12 cellular contexts compared by ENCODE assay signal in genomic region chr19:48656840-48657474, GRCh38. TPM values are rescaled to one million over a fixed set of nuclear protein-coding genes. Genes with fewer than 3 reads are reported as not detected.
DNase-seq lines count a peak whose midpoint lies in the region; ATAC-seq and TF ChIP-seq lines count a peak whose summit lies in the region.
"Had no signal": no experiment of that assay in that cellular context is flagged by ENCODE, and none has a peak within 500 bp of the region (broad histone marks: within the 10 kb centered on the region; RNA-seq: fewer than 3 reads in every experiment).

No MANE protein-coding gene starts in this region.

- H3K23ac ChIP-seq in H9 (ENCODE audit: insufficient read length, low read depth, low read length): no peak overlapping the region

- no peaks in the 10 kb centered on the region for H3K4me1 ChIP-seq in H9 (ENCODE audit: insufficient read depth, low read length)
- H3K4me1 ChIP-seq: BE2C had no signal

- DNase-seq in A172 (ENCODE audit: low spot score) (peak; percentile 86), HS-27A (ENCODE audit: low read depth) (peak; percentile 78), astrocyte of the hippocampus (ENCODE audit: low read depth, low spot score) (peak; percentile 92), iPS-NIHi11 (ENCODE audit: low spot score) (peak; percentile 18), activated T-cell treated with anti-CD3 and anti-CD28 coated beads for 4 hours (no peak), H9 (no peak), NCI-H2081 (lab: John Stamatoyannopoulos, UW) (no peak)
- DNase-seq: BE2C, NCI-H187, nucleus accumbens had no signal

- no peak overlapping the region for H2BK120ac ChIP-seq in H9 (ENCODE audit: low read depth, low read length, poor library complexity, severe bottlenecking)

- no peak overlapping the region for H3K56ac ChIP-seq in H9 (ENCODE audit: insufficient read length, low read depth, low read length)

- no peak overlapping the region for H3K4me3 Mint-ChIP-seq in H9
- H3K4me3 Mint-ChIP-seq: central memory CD8-positive, alpha-beta T cell had no signal

- no peak for TF ChIP-seq CTCF in H9 (conservative IDR thresholded peaks at IDR 0.05)

- H3K27me3 ChIP-seq in H9 (ENCODE audit: insufficient read depth, low read length): no peaks in the 10 kb centered on the region
- H3K27me3 ChIP-seq: BE2C had no signal

- H3K23me2 ChIP-seq in H9 (ENCODE audit: insufficient read length, low read depth, low read length, poor library complexity, severe bottlenecking): no peaks in the 10 kb centered on the region

- H2BK15ac ChIP-seq in H9 (ENCODE audit: low read depth, low read length): no peak overlapping the region

- no peak overlapping the region for H3K4me2 ChIP-seq in H9 (ENCODE audit: insufficient read depth, insufficient read length, low read length)

- H4K8ac ChIP-seq in H9 (replicated peaks; ENCODE audit: insufficient read length, low read depth, low read length): no peak overlapping the region

- H3K4ac ChIP-seq in H9 (ENCODE audit: low read depth, low read length): no peak overlapping the region

- no peak overlapping the region for H3T11ph ChIP-seq in H9 (ENCODE audit: low read length)

- H3K9ac ChIP-seq in H9 (ENCODE audit: extremely low read depth, insufficient read length, low read length): no peak overlapping the region

- H2AFZ ChIP-seq in H9 (ENCODE audit: low read length): no peak overlapping the region

- H3K9me3 ChIP-seq in H9 (ENCODE audit: control insufficient read depth, low read depth, low read length): no peaks in the 10 kb centered on the region
- H3K9me3 ChIP-seq: BE2C had no signal

- no CpG with 5 or more reads among the region's 16 CpGs for WGBS in H9 (ENCODE audit: extremely low coverage, insufficient read length, low lambda C conversion rate)

- no peak overlapping the region for H4K5ac ChIP-seq in H9 (ENCODE audit: insufficient read length, low read depth, low read length)

- no peak overlapping the region for H2BK12ac ChIP-seq in H9 (ENCODE audit: insufficient read length, low read depth, low read length)

- H3K9me3 Mint-ChIP-seq in H9: peaks cover 5 to 6% of the 10 kb centered on the region in 2 experiments; a peak in 3 of 5 replicates
- H3K9me3 Mint-ChIP-seq: central memory CD8-positive, alpha-beta T cell had no signal

- H2BK5ac ChIP-seq in H9 (ENCODE audit: insufficient read length, low read length): no peak overlapping the region

- peaks cover 0 to 6% (median 5%) of the 10 kb centered on the region in 3 experiments; a peak in 2 of 7 replicates for H3K36me3 Mint-ChIP-seq in H9 (ENCODE audit: insufficient read depth in 1 of 3, low read depth in 3 of 3)

- no peak overlapping the region for H4K91ac ChIP-seq in H9 (ENCODE audit: insufficient read length, low read depth, low read length)

- no peak overlapping the region for H3K18ac ChIP-seq in H9 (ENCODE audit: insufficient read length, low read depth, low read length)

- H3K4me1 Mint-ChIP-seq in H9: peaks cover 16 to 20% of the 10 kb centered on the region in 2 experiments

- H3K79me2 ChIP-seq in H9 (ENCODE audit: insufficient read depth, low read length): no peaks in the 10 kb centered on the region

- H2AK5ac ChIP-seq in H9 (ENCODE audit: insufficient read length, low read length): no peak overlapping the region

- peaks cover 13% of the 10 kb centered on the region for H3K27me3 Mint-ChIP-seq in H9 (ENCODE audit: low read depth)
- H3K27me3 Mint-ChIP-seq: central memory CD8-positive, alpha-beta T cell had no signal

- H3K27ac ChIP-seq in H9 (ENCODE audit: insufficient read length, low read depth, low read length): no peak overlapping the region

- H4K20me1 ChIP-seq in H9 (ENCODE audit: control insufficient read depth, insufficient read depth, insufficient read length): no peaks in the 10 kb centered on the region

- H3K27ac Mint-ChIP-seq in H9: 0 out of 7 replicates have a peak overlapping the region, but pooled peaks of 1 of the 3 experiments have one; percentile 0

- no peak overlapping the region for H2BK20ac ChIP-seq in H9 (ENCODE audit: low read depth, low read length, poor library complexity, severe bottlenecking)

- no peak for ATAC-seq in HG03175 (IDR thresholded peaks at IDR 0.05; ENCODE audit: unreplicated experiment)

- H3K79me1 ChIP-seq in H9 (ENCODE audit: insufficient read depth, low read depth, low read length, poor library complexity, severe bottlenecking): no peaks in the 10 kb centered on the region

- H3K14ac ChIP-seq in H9 (ENCODE audit: insufficient read depth, low read length): no peak overlapping the region

RNA-seq across cellular contexts. Expression of gene CA11, which starts 11.0 kb away (rescaled TPM):
- total RNA-seq in A172 (2014; rRNA removed; shearing (Covaris generic)): 2.3 and 5.8 TPM in 2 replicates
- total RNA-seq in H9 (2021): 102 and 107 TPM in 2 replicates

RNA-seq across cellular contexts. Expression of gene NTN5, which starts 15.9 kb away (rescaled TPM):
- total RNA-seq in A172 (2014; rRNA removed; shearing (Covaris generic)): not detected in 2 replicates
- 0.33 and 0.55 TPM in 2 replicates for total RNA-seq in H9 (2021)

RNA-seq across cellular contexts. Expression of gene DBP, which starts 19.8 kb away (rescaled TPM):
- 2.6 and 15.5 TPM in 2 replicates for total RNA-seq in A172 (2014; rRNA removed; shearing (Covaris generic))
- total RNA-seq in H9 (2021): 11.4 and 12.6 TPM in 2 replicates

RNA-seq across cellular contexts. Expression of gene SPHK2, which starts 37.7 kb away (rescaled TPM):
- 7.6 and 10.5 TPM in 2 replicates for total RNA-seq in A172 (2014; rRNA removed; shearing (Covaris generic))
- total RNA-seq in H9 (2021): 55.0 and 57.2 TPM in 2 replicates

RNA-seq across cellular contexts. Expression of gene RPL18, which starts 38.0 kb away (rescaled TPM):
- total RNA-seq in A172 (2014; rRNA removed; shearing (Covaris generic)): 764 and 1,035 TPM in 2 replicates
- 1,855 and 1,874 TPM in 2 replicates for total RNA-seq in H9 (2021)

Comparison
In these comparisons a context has a peak if more than half of its experiments do, and no peak if none do; other contexts are left out.
1. DNase-seq: peak in A172 (single experiment), HS-27A (single experiment), astrocyte of the hippocampus (single experiment) and iPS-NIHi11 (single experiment); none in activated T-cell treated with anti-CD3 and anti-CD28 coated beads for 4 hours (single experiment), H9 (single experiment) and NCI-H2081 (0 of 2).
2. RNA of gene CA11, which starts 11.0 kb away (total RNA-seq): 102 to 107 TPM in H9; 2.3 to 5.8 TPM in A172; every median in the first group is over 10 times any median in the second.